ENCODE assay signal across 26 cellular contexts in genomic region chr3:36730965-36731364, GRCh38. TPM values are rescaled to one million over a fixed set of nuclear protein-coding genes. Genes with fewer than 3 reads are reported as not detected.
DNase-seq lines count a peak whose midpoint lies in the region; ATAC-seq and TF ChIP-seq lines count a peak whose summit lies in the region.
"Had no signal": no experiment of that assay in that cellular context is flagged by ENCODE, and none has a peak within 500 bp of the region (broad histone marks: within the 10 kb centered on the region; RNA-seq: fewer than 3 reads in every experiment).

No MANE protein-coding gene starts in this region.

- H3K9me3 ChIP-seq in right lobe of liver (no peaks in the 10 kb centered on the region), transverse colon (no peaks in the 10 kb centered on the region)
- H3K9me3 ChIP-seq: A549; BLaER1 treated with 17β-estradiol and CSF1 and Interleukin-3, amounts not matched to agents 10 nM and 100 nM; Caco-2 had no signal

- in situ Hi-C loops in transverse colon (cut with MboI; ENCODE audit: low pct_ligation_motif_present in 1 of 4, low pct_unique_long_range_greater_than_20kb in 1 of 4, low sequenced_read_pairs in 3 of 4) = loop anchor here (10.0 to 25.0 kb wide), 6 partner anchors 131 to 481 kb away; no protein-coding TSS in a partner anchor

- DNase-seq in DMS53 treated with DMSO at 0.1 percent for 48 hours (lab: John Stamatoyannopoulos, UW; ENCODE audit: unreplicated experiment) (peak; percentile 0), right lobe of liver (no peak), transverse colon (peak; percentile 15), NCI-H82 treated with DMSO at 0.1 percent for 48 hours (lab: John Stamatoyannopoulos, UW; ENCODE audit: unreplicated experiment) (no peak), H7 (no peak)
- DNase-seq in activated effector memory CD4-positive, alpha-beta T cell treated with Interleukin-2 at 50 U/mL for 16 hours = no peak
- DNase-seq: AML-193; Caco-2; CD4-positive, alpha-beta memory T cell; DMS79 treated with DMSO at 0.1 percent for 48 hours; NCI-H1092; NCI-H1417 treated with DMSO at 0.1 percent for 48 hours; NCI-H1694 treated with DMSO at 0.1 percent for 48 hours; NCI-H2081; NCI-H2227 treated with DMSO at 0.1 percent for 48 hours; NCI-H526 treated with DMSO at 0.1 percent for 48 hours; SHP77 had no signal

- TF ChIP-seq EP300 in transverse colon (IDR thresholded peaks at IDR 0.05; ENCODE audit: low read depth) = no peak

- no peak for TF ChIP-seq POLR2A in right lobe of liver (IDR thresholded peaks at IDR 0.05)
- TF ChIP-seq POLR2A in transverse colon (IDR thresholded peaks at IDR 0.05) = no peak

- 87% methylated on average over 3 of the region's 3 CpGs for WGBS in right lobe of liver (ENCODE audit: insufficient coverage, low coverage, low lambda C conversion rate, missing lambda C conversion rate)
- 45 to 75% methylated on average over 2 to 3 of the region's 3 CpGs for WGBS in transverse colon (ENCODE audit: low coverage in 1 of 2), 2 donors

- H3K4me3 ChIP-seq in right lobe of liver = no peak overlapping the region
- H3K4me3 ChIP-seq in transverse colon = no peak overlapping the region
- H3K4me3 ChIP-seq in H7 (ENCODE audit: insufficient read depth, low read depth, low read length) = no peak overlapping the region
- H3K4me3 ChIP-seq: A549; BLaER1 treated with 17β-estradiol and CSF1 and Interleukin-3, amounts not matched to agents 10 nM and 100 nM had no signal

- H3K27me3 ChIP-seq in right lobe of liver (no peaks in the 10 kb centered on the region), transverse colon (no peaks in the 10 kb centered on the region), H7 (ENCODE audit: control insufficient read depth, insufficient read depth, low read length) (no peaks in the 10 kb centered on the region)
- H3K27me3 ChIP-seq: BLaER1 treated with 17β-estradiol and CSF1 and Interleukin-3, amounts not matched to agents 10 nM and 100 nM had no signal

- intact Hi-C loops in right lobe of liver (cut with DNase I) (no loop called here), transverse colon (cut with DNase I; ENCODE audit: low total_unique reads) (loop anchor here (5.0 kb wide), 1 partner anchor 141 kb away; no protein-coding TSS in a partner anchor)

- no peak for TF ChIP-seq CTCF in VCaP (conservative IDR thresholded peaks at IDR 0.05)
- TF ChIP-seq CTCF in right lobe of liver (IDR thresholded peaks at IDR 0.05) = no peak
- no peak for TF ChIP-seq CTCF in transverse colon (IDR thresholded peaks at IDR 0.05)

- H3K27ac ChIP-seq in VCaP (peak overlapping the region; percentile 47; the same call in 1 of the 2 replicates), right lobe of liver (no peak overlapping the region), transverse colon (no peak overlapping the region)
- H3K27ac ChIP-seq: A549; BLaER1 treated with 17β-estradiol and CSF1 and Interleukin-3, amounts not matched to agents 10 nM and 100 nM; RWPE1 had no signal

- H3K4me1 ChIP-seq in right lobe of liver (no peaks in the 10 kb centered on the region), transverse colon (no peaks in the 10 kb centered on the region)
- H3K4me1 ChIP-seq: A549 had no signal

- peak; percentile 59 to 79 (median 64) for ATAC-seq in right lobe of liver
- ATAC-seq: A549, Panc1 had no signal

- H3K36me3 ChIP-seq in right lobe of liver = no peaks in the 10 kb centered on the region
- H3K36me3 ChIP-seq in transverse colon = no peaks in the 10 kb centered on the region
- H3K36me3 ChIP-seq in H7 (replicated peaks; ENCODE audit: control insufficient read depth, insufficient read depth, low read length) = no peaks in the 10 kb centered on the region
- H3K36me3 ChIP-seq: BLaER1 treated with 17β-estradiol and CSF1 and Interleukin-3, amounts not matched to agents 10 nM and 100 nM had no signal

RNA-seq across cellular contexts. Expression of gene DCLK3, which starts 33.4 kb away (rescaled TPM):
- under 1 TPM in 2 of 6 experiments, not detected in 4; 0.06 to 0.34 TPM for total RNA-seq in right lobe of liver
- total RNA-seq in transverse colon = under 1 TPM in 1 of 4 donors, not detected in 3; 0.14 TPM
- total RNA-seq in H7 (2014; rRNA removed; shearing (Covaris generic)) = 0.37 and 0.42 TPM in 2 replicates
- total RNA-seq: Caco-2; CD4-positive, alpha-beta memory T cell; H4; HT1080; NCI-H460; SK-MEL-5 had no signal

Comparison
In these comparisons a context has a peak if more than half of its experiments do, and no peak if none do; other contexts are left out.
1. DNase-seq: peak in DMS53 treated with DMSO at 0.1 percent for 48 hours (single experiment) and transverse colon (single experiment); none in right lobe of liver (0 of 3), activated effector memory CD4-positive, alpha-beta T cell treated with Interleukin-2 at 50 U/mL for 16 hours (single experiment), NCI-H82 treated with DMSO at 0.1 percent for 48 hours (single experiment) and H7 (single experiment).